In genomic region chr5:119452373-119453044, GRCh38 we compare ENCODE assay signal across 8 cellular contexts. TPM values are rescaled to one million over a fixed set of nuclear protein-coding genes. Genes with fewer than 3 reads are reported as not detected.
DNase-seq lines count a peak whose midpoint lies in the region; ATAC-seq and TF ChIP-seq lines count a peak whose summit lies in the region.

Gene HSD17B4, plus strand, starts transcription at chr5:119452497. Its CDS starts 79 bp downstream, at chr5:119452576.

- H3K27me3 ChIP-seq in H9 (ENCODE audit: insufficient read depth, low read length) (no peaks in the 10 kb centered on the region), MG63 (no peaks in the 10 kb centered on the region), foreskin keratinocyte (no peaks in the 10 kb centered on the region), neural progenitor cell (no peaks in the 10 kb centered on the region)

- H3K36me3 ChIP-seq in ES-I3 (ENCODE audit: insufficient read depth, low read length): no peaks in the 10 kb centered on the region; the same call in 1 of the 2 replicates
- H3K36me3 ChIP-seq in MG63: peaks cover 8% of the 10 kb centered on the region
- H3K36me3 ChIP-seq in neural progenitor cell: no peaks in the 10 kb centered on the region

- H3K27ac ChIP-seq in H9 (ENCODE audit: insufficient read length, low read depth, low read length) (peak within 1 kb of the TSS; percentile 94), foreskin keratinocyte (peak within 1 kb of the TSS; percentile 90), neural progenitor cell (peak within 1 kb of the TSS; percentile 51)

- peak within 1 kb of the TSS; percentile 32 for H4K8ac ChIP-seq in H9 (replicated peaks; ENCODE audit: insufficient read length, low read depth, low read length)

- no CpG with 5 or more reads among the region's 43 CpGs for WGBS in H9 (ENCODE audit: extremely low coverage, insufficient read length, low lambda C conversion rate)

- H3K23me2 ChIP-seq in H9 (ENCODE audit: insufficient read length, low read depth, low read length, poor library complexity, severe bottlenecking): peaks cover 7% of the 10 kb centered on the region

- no peak within 1 kb of the TSS for H3T11ph ChIP-seq in H9 (ENCODE audit: low read length)

- DNase-seq in H9 (peak; percentile 97), MG63 (peak; percentile 95), SIG-M5 treated with dmso at 0.1 percent for 504 hours (lab: John Stamatoyannopoulos, UW; ENCODE audit: unreplicated experiment) (peak; percentile 93), activated gamma-delta T cell treated with Interleukin-2 at 50 U/mL for 16 hours (peak; percentile 69), foreskin keratinocyte (peak; percentile 71 to 87), neural progenitor cell (ENCODE audit: low spot score) (peak; percentile 91), stromal cell of bone marrow (ENCODE audit: low read depth) (peak; percentile 80)

- no peak within 1 kb of the TSS for H2AK5ac ChIP-seq in H9 (ENCODE audit: insufficient read length, low read length)

- H3K56ac ChIP-seq in H9 (ENCODE audit: insufficient read length, low read depth, low read length): peak within 1 kb of the TSS; percentile 34

- H3K27ac Mint-ChIP-seq in H9: peak within 1 kb of the TSS; percentile 72 to 98 (median 98)
- H3K27ac Mint-ChIP-seq in neural progenitor cell: peak within 1 kb of the TSS; percentile 79

- H2BK15ac ChIP-seq in H9 (ENCODE audit: low read depth, low read length): no peak within 1 kb of the TSS; the same call in 1 of the 2 replicates

- peaks cover 23% of the 10 kb centered on the region; the same call in 1 of the 2 replicates for H3K4me1 ChIP-seq in ES-I3 (ENCODE audit: insufficient read depth, low read length)
- H3K4me1 ChIP-seq in H9 (ENCODE audit: insufficient read depth, low read length): peaks cover 13% of the 10 kb centered on the region; the same call in 1 of the 2 replicates
- H3K4me1 ChIP-seq in foreskin keratinocyte: no peaks in the 10 kb centered on the region
- H3K4me1 ChIP-seq in neural progenitor cell: peaks cover 9% of the 10 kb centered on the region

- H3K4me2 ChIP-seq in H9 (ENCODE audit: insufficient read depth, insufficient read length, low read length): peak within 1 kb of the TSS; percentile 97
- H3K4me2 ChIP-seq in neural progenitor cell: peak within 1 kb of the TSS; percentile 85

- peaks cover 2% of the 10 kb centered on the region for H3K79me1 ChIP-seq in H9 (ENCODE audit: insufficient read depth, low read depth, low read length, poor library complexity, severe bottlenecking)

- peak within 1 kb of the TSS; percentile 100 for H3K18ac ChIP-seq in H9 (ENCODE audit: insufficient read length, low read depth, low read length)

- H2BK120ac ChIP-seq in H9 (ENCODE audit: low read depth, low read length, poor library complexity, severe bottlenecking): no peak within 1 kb of the TSS

- H3K4me1 Mint-ChIP-seq in H9: peaks cover 36 to 39% of the 10 kb centered on the region in 2 experiments
- peaks cover 8% of the 10 kb centered on the region for H3K4me1 Mint-ChIP-seq in neural progenitor cell

- H4K20me1 ChIP-seq in H9 (ENCODE audit: control insufficient read depth, insufficient read depth, insufficient read length) (no peaks in the 10 kb centered on the region), neural progenitor cell (ENCODE audit: low read depth) (peaks cover 14% of the 10 kb centered on the region)

- H4K5ac ChIP-seq in H9 (ENCODE audit: insufficient read length, low read depth, low read length): no peak within 1 kb of the TSS

- H3K9me3 Mint-ChIP-seq in H9 (peaks cover 26 to 27% of the 10 kb centered on the region in 2 experiments), neural progenitor cell (peaks cover 24% of the 10 kb centered on the region)

- H3K14ac ChIP-seq in H9 (ENCODE audit: insufficient read depth, low read length): peak within 1 kb of the TSS; percentile 100

- no peaks in the 10 kb centered on the region for H3K27me3 Mint-ChIP-seq in H9 (ENCODE audit: low read depth)
- H3K27me3 Mint-ChIP-seq in neural progenitor cell (ENCODE audit: insufficient read depth, low read depth): peaks cover 5% of the 10 kb centered on the region

- H3K79me2 ChIP-seq in H9 (ENCODE audit: insufficient read depth, low read length): peaks cover 12% of the 10 kb centered on the region; the same call in 1 of the 2 replicates
- peaks cover 42% of the 10 kb centered on the region for H3K79me2 ChIP-seq in neural progenitor cell (ENCODE audit: low read depth)

- no peaks in the 10 kb centered on the region for H3F3A ChIP-seq in neural progenitor cell (ENCODE audit: low read depth)

- H3K36me3 Mint-ChIP-seq in H9 (ENCODE audit: insufficient read depth in 1 of 3, low read depth in 3 of 3): peaks cover 29 to 46% (median 30%) of the 10 kb centered on the region in 3 experiments
- H3K36me3 Mint-ChIP-seq in neural progenitor cell: peaks cover 9% of the 10 kb centered on the region

- H3K4ac ChIP-seq in H9 (ENCODE audit: low read depth, low read length): no peak within 1 kb of the TSS; the same call in 1 of the 2 replicates

- H3K9me3 ChIP-seq in ES-I3 (ENCODE audit: control insufficient read depth, insufficient read depth, low read length): no peaks in the 10 kb centered on the region; the same call in 1 of the 2 replicates
- H3K9me3 ChIP-seq in H9 (ENCODE audit: control insufficient read depth, low read depth, low read length): peaks cover 9% of the 10 kb centered on the region
- H3K9me3 ChIP-seq in MG63: peaks cover 3% of the 10 kb centered on the region; the same call in 1 of the 2 replicates
- no peaks in the 10 kb centered on the region for H3K9me3 ChIP-seq in neural progenitor cell (ENCODE audit: low read depth)

- no peak within 1 kb of the TSS for H2BK20ac ChIP-seq in H9 (ENCODE audit: low read depth, low read length, poor library complexity, severe bottlenecking)

- peak within 1 kb of the TSS; percentile 83 for H3K9ac ChIP-seq in ES-I3 (ENCODE audit: low read depth, low read length)
- H3K9ac ChIP-seq in H9 (ENCODE audit: extremely low read depth, insufficient read length, low read length): peak within 1 kb of the TSS; percentile 95
- H3K9ac ChIP-seq in neural progenitor cell: peak within 1 kb of the TSS; percentile 42

- TF ChIP-seq CTCF in H9 (conservative IDR thresholded peaks at IDR 0.05) (no peak), foreskin keratinocyte (conservative IDR thresholded peaks at IDR 0.05) (no peak), neural progenitor cell (IDR thresholded peaks at IDR 0.05) (no peak)

- no peak within 1 kb of the TSS for H3K23ac ChIP-seq in H9 (ENCODE audit: insufficient read length, low read depth, low read length)

- H3K4me3 ChIP-seq in MG63: peak within 1 kb of the TSS; percentile 86
- peak within 1 kb of the TSS; percentile 78 for H3K4me3 ChIP-seq in neural progenitor cell

- no peak within 1 kb of the TSS for H2BK12ac ChIP-seq in H9 (ENCODE audit: insufficient read length, low read depth, low read length)

- peak within 1 kb of the TSS; percentile 63 for H2AFZ ChIP-seq in H9 (ENCODE audit: low read length)
- peak within 1 kb of the TSS; percentile 86 for H2AFZ ChIP-seq in neural progenitor cell (replicated peaks)

- peak; percentile 97 for ATAC-seq in foreskin keratinocyte

- no peak within 1 kb of the TSS for H4K91ac ChIP-seq in H9 (ENCODE audit: insufficient read length, low read depth, low read length)

- H3K4me3 Mint-ChIP-seq in H9 (peak within 1 kb of the TSS; percentile 90 to 91), neural progenitor cell (peak within 1 kb of the TSS; percentile 96)

- H2BK5ac ChIP-seq in H9 (ENCODE audit: insufficient read length, low read length): peak within 1 kb of the TSS; percentile 95

RNA-seq across cellular contexts. Expression of gene HSD17B4, which starts in this region (rescaled TPM):
- total RNA-seq in H9 (2021): 269 and 326 TPM in 2 replicates
- total RNA-seq in MG63 (2014; rRNA removed; shearing (Covaris generic); ENCODE audit: low replicate concordance): 156 and 198 TPM in 2 replicates
- total RNA-seq in foreskin keratinocyte: 119 and 124 TPM in 2 replicates
- polyA plus RNA-seq in foreskin keratinocyte: 89.8 and 97.6 TPM in 2 replicates
- 184 and 306 TPM in 2 replicates for total RNA-seq in neural progenitor cell (ENCODE audit: low replicate concordance)

Comparison
In these comparisons a context has a peak if more than half of its experiments do, and no peak if none do; other contexts are left out.
1. Peak in every context shown above with its lines: DNase-seq, ATAC-seq, H3K4me3 ChIP-seq and H3K27ac ChIP-seq.
2. H3K9ac ChIP-seq: peak in every context shown above with its lines; median percentile 95 in H9; 83 in ES-I3; 42 in neural progenitor cell.